In the genomic region with DNA sequence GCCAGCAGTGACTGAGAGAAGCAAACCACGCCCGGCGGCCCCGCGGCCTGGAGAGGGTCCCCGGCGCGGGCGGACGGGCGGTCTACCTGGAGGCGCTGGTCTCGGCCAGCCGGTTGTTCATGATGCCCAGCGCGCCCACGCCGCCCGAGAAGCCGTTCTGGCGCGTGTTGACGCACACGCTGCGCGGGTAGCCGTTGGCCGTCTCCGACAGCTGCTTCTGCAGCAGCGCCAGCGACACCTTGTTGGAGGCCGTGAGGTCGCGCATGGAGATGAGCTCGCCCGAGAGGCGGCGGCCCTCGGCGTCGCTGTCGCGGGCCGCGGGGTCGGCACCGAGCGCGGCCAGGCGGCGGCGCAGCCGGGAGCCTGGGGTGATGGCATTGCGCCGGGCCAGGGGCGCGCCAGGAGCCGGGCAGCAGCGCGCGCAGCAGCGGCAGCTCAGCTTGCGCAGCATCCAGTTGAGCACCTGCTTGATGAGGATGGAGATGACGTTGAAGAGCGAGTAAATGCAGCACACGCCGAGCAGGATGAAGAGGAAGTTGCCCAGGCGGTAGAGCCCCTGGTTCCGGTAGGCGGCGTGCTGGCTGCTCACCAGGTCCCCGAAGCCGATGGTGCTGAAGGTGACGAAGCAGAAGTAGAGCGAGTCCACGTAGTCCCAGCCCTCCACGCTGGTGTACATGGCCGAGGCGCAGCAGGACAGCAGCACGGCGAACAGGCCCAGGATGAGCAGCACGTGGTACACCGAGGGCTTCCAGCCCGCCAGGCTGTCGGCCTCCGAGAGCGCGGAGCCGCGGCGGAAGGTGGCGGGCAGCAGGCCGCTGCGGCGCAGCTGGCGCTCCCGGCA, we compare ENCODE assay signal across 9 cellular contexts. TPM values are rescaled to one million over a fixed set of nuclear protein-coding genes. Genes with fewer than 3 reads are reported as not detected.
DNase-seq lines count a peak whose midpoint lies in the region; ATAC-seq, FAIRE-seq and TF ChIP-seq lines count a peak whose summit lies in the region.
"Had no signal": no experiment of that assay in that cellular context is flagged by ENCODE, and none has a peak within 500 bp of the region (broad histone marks: within the 10 kb centered on the region; RNA-seq: fewer than 3 reads in every experiment).

No MANE protein-coding gene starts in this region.

- H3K27ac ChIP-seq in A549 (peak overlapping the region; percentile 43 to 79; a peak in 5 of 6 replicates), dorsolateral prefrontal cortex (peak overlapping the region in 58 of 59 donors; percentile 37 to 95 (median 83))

- TF ChIP-seq CTCF in A549 (IDR thresholded peaks at IDR 0.05) = peak; percentile 62
- TF ChIP-seq CTCF in dorsolateral prefrontal cortex (IDR thresholded peaks at IDR 0.05 in 54 of 56, conservative IDR thresholded peaks at IDR 0.05 in 2 of 56; ENCODE audit: low read depth in 1 of 56, partially characterized antibody in 56 of 56) = peak in 47 of 56 donors; percentile 14 to 74 (median 44)

- peak overlapping the region; percentile 99 for H3K4me2 ChIP-seq in A549

- TF ChIP-seq RAD21 in A549 (conservative IDR thresholded peaks at IDR 0.05 in 1 of 2, IDR thresholded peaks at IDR 0.05 in 1 of 2) = peak; percentile 42 to 58; a peak in 4 of 5 replicates

- peak; percentile 69 to 83 for DNase-seq in A549 (ENCODE audit: low read depth in 1 of 2, low spot score in 1 of 2)
- DNase-seq in NCI-H345 (lab: John Stamatoyannopoulos, UW) = peak; percentile 79
- peak; percentile 63 to 70 for DNase-seq in activated CD4-positive, alpha-beta T cell treated with anti-CD3 and anti-CD28 coated beads, Interleukin-2, amount 50 U/mL, for 4 hours
- DNase-seq in dorsolateral prefrontal cortex = peak; percentile 57 to 83 (median 72)
- peak; percentile 65 for DNase-seq in midbrain (lab: John Stamatoyannopoulos, UW)
- DNase-seq in stimulated activated CD8-positive, alpha-beta memory T cell treated with anti-CD3 and anti-CD28 coated beads, Interleukin-7, amount 100 ng/mL, for 24 hours (ENCODE audit: low read depth) = peak; percentile 28

- no peak for FAIRE-seq in A549 (lab: Jason Lieb, UNC)
- FAIRE-seq: G401.6 had no signal

- H3K4me1 ChIP-seq in A549 = peaks cover 9% of the 10 kb centered on the region

- no peak for TF ChIP-seq EP300 in A549 (IDR thresholded peaks at IDR 0.05)

- TF ChIP-seq POLR2A in A549 (IDR thresholded peaks at IDR 0.05; ENCODE audit: low read length) = peak; percentile 16; the same call in 1 of the 2 replicates

- peak overlapping the region; percentile 54 for H3K4me3 ChIP-seq in A549
- H3K4me3 ChIP-seq in dorsolateral prefrontal cortex = peak overlapping the region; percentile 45 to 75 (median 59)

- POLR2A ChIA-PET in A549 (lab: Yijun Ruan, JAX) = no interaction called here

- ATAC-seq in A549 = peak; percentile 83 to 86
- peak; percentile 87 for ATAC-seq in GM18867 (IDR thresholded peaks at IDR 0.05; ENCODE audit: unreplicated experiment)
- peak; percentile 75 for ATAC-seq in HG03103 (IDR thresholded peaks at IDR 0.05; ENCODE audit: low read depth, unreplicated experiment)

- CTCF ChIA-PET in A549 (lab: Yijun Ruan, JAX) = interaction anchor here (0.6 to 4.1 kb wide), 12 partner anchors 9 to 552 kb away, joined by 3 to 24 read pairs (median 3); no protein-coding TSS in a partner anchor

- H3K27me3 ChIP-seq in dorsolateral prefrontal cortex = peaks cover 0 to 2% (median 0%) of the 10 kb centered on the region in 45 donors

- no peaks in the 10 kb centered on the region for H3K9me3 ChIP-seq in A549

- WGBS in A549 (ENCODE audit: missing lambda C conversion rate) = 19% methylated on average over 64 of the region's 97 CpGs

- intact Hi-C loops in dorsolateral prefrontal cortex (cut with DNase I) = loop anchor here (2.0 to 10.0 kb wide), 5 partner anchors 46 to 246 kb away; no protein-coding TSS in a partner anchor

TF ChIP-seq in A549, 52 proteins besides CTCF, POLR2A, EP300 and RAD21:
- TF ChIP-seq HDAC2 (IDR thresholded peaks at IDR 0.05) = peak; percentile 69; the same call in 1 of the 2 replicates
- TF ChIP-seq, protein P1, sequence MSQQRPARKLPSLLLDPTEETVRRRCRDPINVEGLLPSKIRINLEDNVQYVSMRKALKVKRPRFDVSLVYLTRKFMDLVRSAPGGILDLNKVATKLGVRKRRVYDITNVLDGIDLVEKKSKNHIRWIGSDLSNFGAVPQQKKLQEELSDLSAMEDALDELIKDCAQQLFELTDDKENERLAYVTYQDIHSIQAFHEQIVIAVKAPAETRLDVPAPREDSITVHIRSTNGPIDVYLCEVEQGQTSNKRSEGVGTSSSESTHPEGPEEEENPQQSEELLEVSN (IDR thresholded peaks at IDR 0.05; ENCODE audit: borderline replicate concordance, low read depth) = peak; percentile 88
- peak; percentile 75 for TF ChIP-seq SMC3 (IDR thresholded peaks at IDR 0.05)
- no peak for TF ChIP-seq GATA3 (IDR thresholded peaks at IDR 0.05; ENCODE audit: borderline replicate concordance)
- TF ChIP-seq, protein P2, sequence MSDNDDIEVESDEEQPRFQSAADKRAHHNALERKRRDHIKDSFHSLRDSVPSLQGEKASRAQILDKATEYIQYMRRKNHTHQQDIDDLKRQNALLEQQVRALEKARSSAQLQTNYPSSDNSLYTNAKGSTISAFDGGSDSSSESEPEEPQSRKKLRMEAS (IDR thresholded peaks at IDR 0.05) = peak; percentile 93
- TF ChIP-seq RFX5 (IDR thresholded peaks at IDR 0.05) = 0 out of 2 replicates have a peak, but pooled peaks have one; percentile 21

RNA-seq across cellular contexts. Expression of a gene that starts 49.7 kb away (rescaled TPM):
- 0.01 TPM in 2 replicates for polyA plus RNA-seq in A549 (2011; rRNA removed)
- 0.01 and 0.04 TPM in 2 replicates for polyA plus RNA-seq in A549 (2012; cell fraction: cytosol; rRNA removed)
- polyA plus RNA-seq in A549 (2012; cell fraction: nucleus; rRNA removed) = 0.02 and 0.04 TPM in 2 replicates
- polyA plus RNA-seq in A549 (2017; fragmentation: RNase III; extraction: RNeasy Plus Mini Kit Qiagen cat#74134 plus additional on column Dnase treatment) = 0.01 TPM in 2 of 3 replicates, not detected in the other
- polyA minus RNA-seq in A549 (2011; rRNA and poly(A)+ RNA removed) = 0.17 TPM in 1 of 2 replicates, not detected in the other
- 10 to 100 TPM in 119 of 120 experiments, 1 to 10 TPM in 1; 5.3 to 38.0 (median 20.1) TPM for total RNA-seq in dorsolateral prefrontal cortex

Comparison
In these comparisons a context has a peak if more than half of its experiments do, and no peak if none do; other contexts are left out.
1. Peak in every context shown above with its lines: DNase-seq, ATAC-seq, H3K4me3 ChIP-seq and H3K27ac ChIP-seq.
2. DNase-seq: peak in every context shown above with its lines; median percentile 79 in NCI-H345; 76 in A549; 72 in dorsolateral prefrontal cortex; 66 in activated CD4-positive, alpha-beta T cell treated with anti-CD3 and anti-CD28 coated beads, Interleukin-2, amount 50 U/mL, for 4 hours; 65 in midbrain; 28 in stimulated activated CD8-positive, alpha-beta memory T cell treated with anti-CD3 and anti-CD28 coated beads, Interleukin-7, amount 100 ng/mL, for 24 hours.